ENCODE assay signal across 34 cellular contexts in genomic region chr4:84019626-84020025, GRCh38.
DNase-seq lines count a peak whose midpoint lies in the region; ATAC-seq, FAIRE-seq and TF ChIP-seq lines count a peak whose summit lies in the region.
"Had no signal": no experiment of that assay in that cellular context is flagged by ENCODE, and none has a peak within 500 bp of the region (broad histone marks: within the 10 kb centered on the region; RNA-seq: fewer than 3 reads in every experiment).

No MANE protein-coding gene starts in this region.

- H3K18ac ChIP-seq in IMR-90 (ENCODE audit: low read depth, low read length): no peak overlapping the region

- H3K36me3 Mint-ChIP-seq in endothelial cell (ENCODE audit: low read depth, unreplicated experiment): no peaks in the 10 kb centered on the region
- H3K36me3 Mint-ChIP-seq: CD14-positive monocyte; CD4-positive, alpha-beta memory T cell; CD4-positive, CD25-positive, alpha-beta regulatory T cell; CD8-positive, alpha-beta memory T cell; CD8-positive, alpha-beta T cell had no signal

- FAIRE-seq in HepG2 (lab: Jason Lieb, UNC) (no peak), A549 (lab: Jason Lieb, UNC) (no peak), K562 (lab: Jason Lieb, UNC) (no peak)
- FAIRE-seq: A204.1 had no signal

- H3K4me2 ChIP-seq in HepG2 (ENCODE audit: low read depth, low read length) (no peak overlapping the region), A549 (no peak overlapping the region), IMR-90 (ENCODE audit: low read depth, low read length) (no peak overlapping the region), K562 (ENCODE audit: insufficient read depth, low read length) (no peak overlapping the region)
- H3K4me2 ChIP-seq: BLaER1; BLaER1 treated with 17β-estradiol and CSF1 and Interleukin-3, amounts not matched to agents 10 nM and 100 nM had no signal

- POLR2A ChIA-PET in HepG2 (lab: Yijun Ruan, JAX) (no interaction called here), A549 (lab: Yijun Ruan, JAX) (no interaction called here), IMR-90 (lab: Charles Lee; ENCODE audit: unreplicated experiment) (interaction anchor here (0.7 kb wide), 1 partner anchor 21 kb away, joined by 4 read pairs; no protein-coding TSS in a partner anchor), K562 (lab: Yijun Ruan, JAX) (no interaction called here)

- no peak for DNase-seq in HepG2 (ENCODE audit: low spot score)
- no peak for DNase-seq in right lobe of liver
- no peak for DNase-seq in A549 (ENCODE audit: low read depth in 1 of 2, low spot score in 1 of 2)
- DNase-seq in IMR-90: no peak
- DNase-seq in K562 (ENCODE audit: extremely low read depth in 1 of 4, low spot score in 3 of 4): no peak
- DNase-seq in kidney glomerular epithelial cell (lab: John Stamatoyannopoulos, UW): no peak
- DNase-seq in endothelial cell (ENCODE audit: low spot score): no peak
- DNase-seq: 8988T; ACHN; AML-193; BE2C; C1 segment of cervical spinal cord; Caco-2; Calu3; CD4-positive, alpha-beta memory T cell; CD4-positive, alpha-beta T cell; CD4-positive, CD25-positive, alpha-beta regulatory T cell; CD8-positive, alpha-beta memory T cell; CD8-positive, alpha-beta T cell; COR-L47; DMS 273 treated with DMSO at 0.1 percent for 48 hours; DMS153; DMS79; DMS79 treated with DMSO at 0.1 percent for 48 hours; DND-41; EL had no signal

- no peak overlapping the region for H4K5ac ChIP-seq in IMR-90 (ENCODE audit: low read depth, low read length)

- no peak overlapping the region for H2AFZ ChIP-seq in HepG2 (ENCODE audit: low read length)
- no peak overlapping the region for H2AFZ ChIP-seq in IMR-90 (replicated peaks; ENCODE audit: low read length, poor library complexity)
- no peak overlapping the region for H2AFZ ChIP-seq in K562 (ENCODE audit: low read depth, low read length)

- no peaks in the 10 kb centered on the region for H3K27me3 Mint-ChIP-seq in endothelial cell (ENCODE audit: unreplicated experiment)
- H3K27me3 Mint-ChIP-seq: B cell; CD4-positive, alpha-beta memory T cell; CD4-positive, alpha-beta T cell; CD4-positive, CD25-positive, alpha-beta regulatory T cell; CD8-positive, alpha-beta memory T cell had no signal

- H4K20me1 ChIP-seq in HepG2 (ENCODE audit: insufficient read depth, low read length) (no peaks in the 10 kb centered on the region), IMR-90 (ENCODE audit: insufficient read depth, low read length) (no peaks in the 10 kb centered on the region), K562 (replicated peaks; ENCODE audit: control insufficient read depth, insufficient read depth, low read length) (no peaks in the 10 kb centered on the region)
- H4K20me1 ChIP-seq: BLaER1; BLaER1 treated with 17β-estradiol and CSF1 and Interleukin-3, amounts not matched to agents 10 nM and 100 nM had no signal

- H3K56ac ChIP-seq in IMR-90 (ENCODE audit: extremely low read depth, insufficient read depth, low read length): no peak overlapping the region

- CTCF ChIA-PET in HepG2 (lab: Yijun Ruan, JAX; ENCODE audit: low intra/inter-chr PET ratio, low total read pairs): no interaction called here
- CTCF ChIA-PET in A549 (lab: Yijun Ruan, JAX): no interaction called here
- CTCF ChIA-PET in IMR-90 (lab: Yijun Ruan, JAX): interaction anchor here (0.5 to 1.1 kb wide), 3 partner anchors 19 to 510 kb away, joined by 3 to 4 read pairs (median 3); no protein-coding TSS in a partner anchor
- CTCF ChIA-PET in K562 (lab: Yijun Ruan, JAX; ENCODE audit: low intra/inter-chr PET ratio): no interaction called here

- H2BK15ac ChIP-seq in IMR-90 (ENCODE audit: low read depth, low read length): no peak overlapping the region

- H2AK5ac ChIP-seq in IMR-90 (ENCODE audit: low read depth, low read length): no peak overlapping the region

- ATAC-seq in HepG2: no peak
- ATAC-seq in right lobe of liver: no peak
- ATAC-seq in A549: no peak
- ATAC-seq in IMR-90 (ENCODE audit: low read depth): no peak
- ATAC-seq in K562: no peak
- ATAC-seq in HG03139 (IDR thresholded peaks at IDR 0.05; ENCODE audit: unreplicated experiment): no peak
- ATAC-seq: CD8-positive, alpha-beta T cell had no signal

- H3K79me2 ChIP-seq in HepG2 (ENCODE audit: insufficient read depth, low read length): no peaks in the 10 kb centered on the region
- H3K79me2 ChIP-seq in K562 (ENCODE audit: control insufficient read depth, insufficient read depth, low read length): no peaks in the 10 kb centered on the region

- no peak overlapping the region for H3K4ac ChIP-seq in IMR-90 (ENCODE audit: low read depth, low read length)

- H3K9me3 ChIP-seq in HepG2 (ENCODE audit: low read length) (no peaks in the 10 kb centered on the region), right lobe of liver (no peaks in the 10 kb centered on the region), A549 (no peaks in the 10 kb centered on the region), IMR-90 (ENCODE audit: control insufficient read depth, insufficient read depth, low read length) (no peaks in the 10 kb centered on the region), K562 (replicated peaks; ENCODE audit: control insufficient read depth, insufficient read depth, low read depth, low read length) (no peaks in the 10 kb centered on the region)
- H3K9me3 ChIP-seq: BE2C; BLaER1; BLaER1 treated with 17β-estradiol and CSF1 and Interleukin-3, amounts not matched to agents 10 nM and 100 nM; Caco-2 had no signal

- intact Hi-C loops in HepG2 (cut with micrococcal nuclease; ENCODE audit: unreplicated experiment): no loop called here
- intact Hi-C loops in right lobe of liver (cut with DNase I): no loop called here
- intact Hi-C loops in IMR-90 (cut with micrococcal nuclease): no loop called here
- intact Hi-C loops in K562 (cut with micrococcal nuclease): no loop called here

- BruUV-seq in HepG2 (replicated peaks; lab: Mats Ljungman, UMichigan): no TSS peak
- no TSS peak for BruUV-seq in IMR-90 (replicated peaks; lab: Mats Ljungman, UMichigan)
- BruUV-seq in K562 (replicated peaks; lab: Mats Ljungman, UMichigan): no TSS peak

- H3K9me1 ChIP-seq in IMR-90 (ENCODE audit: insufficient read depth, low read length): no peaks in the 10 kb centered on the region
- H3K9me1 ChIP-seq in K562 (ENCODE audit: control insufficient read depth, insufficient read depth, low read length): no peaks in the 10 kb centered on the region

- no peaks in the 10 kb centered on the region for H3K79me1 ChIP-seq in IMR-90 (ENCODE audit: low read depth in 1 of 2, low read length in 2 of 2)

- H3K27ac ChIP-seq in HepG2 (ENCODE audit: extremely low read length, insufficient read depth, low read length) (no peak overlapping the region), right lobe of liver (no peak overlapping the region), A549 (no peak overlapping the region), IMR-90 (ENCODE audit: insufficient read depth, low read length) (no peak overlapping the region), K562 (ENCODE audit: extremely low read depth, low read depth, low read length) (no peak overlapping the region)
- H3K27ac ChIP-seq: 22Rv1; BLaER1; BLaER1 treated with 17β-estradiol and CSF1 and Interleukin-3, amounts not matched to agents 10 nM and 100 nM; C4-2B had no signal

- no peak overlapping the region for H3K23ac ChIP-seq in IMR-90 (ENCODE audit: low read depth, low read length)

- H4K8ac ChIP-seq in IMR-90 (ENCODE audit: low read depth in 2 of 2, low read length in 2 of 2): no peak overlapping the region

- TF ChIP-seq CTCF in HepG2 (CRISPR knock-in tag; IDR thresholded peaks at IDR 0.05) (no peak), right lobe of liver (IDR thresholded peaks at IDR 0.05) (no peak), A549 (IDR thresholded peaks at IDR 0.05) (no peak), IMR-90 (conservative IDR thresholded peaks at IDR 0.05; ENCODE audit: low read depth, low read length) (no peak), K562 (IDR thresholded peaks at IDR 0.05 in 2 of 3, conservative IDR thresholded peaks at IDR 0.05 in 1 of 3; ENCODE audit: insufficient read depth in 2 of 3, low read depth in 1 of 3, low read length in 3 of 3) (no peak), endothelial cell (IDR thresholded peaks at IDR 0.05; ENCODE audit: unreplicated experiment) (no peak)

- no peaks in the 10 kb centered on the region for H3K9me3 Mint-ChIP-seq in endothelial cell (ENCODE audit: unreplicated experiment)
- H3K9me3 Mint-ChIP-seq: CD4-positive, alpha-beta T cell; CD8-positive, alpha-beta T cell had no signal

- no peak overlapping the region for H3K27ac Mint-ChIP-seq in endothelial cell (ENCODE audit: unreplicated experiment)
- H3K27ac Mint-ChIP-seq: B cell; CD14-positive monocyte; CD4-positive, alpha-beta memory T cell; CD4-positive, alpha-beta T cell; CD4-positive, CD25-positive, alpha-beta regulatory T cell; CD8-positive, alpha-beta memory T cell; CD8-positive, alpha-beta T cell had no signal

- H2BK120ac ChIP-seq in IMR-90 (ENCODE audit: low read depth, low read length): no peak overlapping the region

- no peak for TF ChIP-seq POLR2A in HepG2 (IDR thresholded peaks at IDR 0.05; ENCODE audit: insufficient read depth in 1 of 2, low read depth in 2 of 2, low read length in 2 of 2)
- TF ChIP-seq POLR2A in right lobe of liver (IDR thresholded peaks at IDR 0.05): no peak
- TF ChIP-seq POLR2A in A549 (IDR thresholded peaks at IDR 0.05; ENCODE audit: low read length): no peak
- TF ChIP-seq POLR2A in IMR-90 (IDR thresholded peaks at IDR 0.05; ENCODE audit: low read depth, low read length): no peak
- TF ChIP-seq POLR2A in K562 (conservative IDR thresholded peaks at IDR 0.05): no peak

- no peak overlapping the region for H2BK20ac ChIP-seq in IMR-90 (ENCODE audit: low read depth, low read length)

- in situ Hi-C loops in HepG2 (cut with HindIII; ENCODE audit: extremely low pct_ligation_motif_present, low pct_unique_long_range_greater_than_20kb): no loop called here
- in situ Hi-C loops in IMR-90 (cut with MboI; ENCODE audit: low sequenced_read_pairs): no loop called here
- in situ Hi-C loops in K562 (cut with MboI): no loop called here

- H2AK9ac ChIP-seq in IMR-90 (replicated peaks; ENCODE audit: low read depth, low read length, poor library complexity): no peak overlapping the region

- TF ChIP-seq EP300 in HepG2 (IDR thresholded peaks at IDR 0.05; ENCODE audit: low read depth in 2 of 2, low read length in 2 of 2): no peak
- no peak for TF ChIP-seq EP300 in HepG2 (CRISPR knock-in tag; IDR thresholded peaks at IDR 0.05; ENCODE audit: borderline replicate concordance)
- TF ChIP-seq EP300 in A549 (IDR thresholded peaks at IDR 0.05): no peak
- TF ChIP-seq EP300 in K562 (IDR thresholded peaks at IDR 0.05; ENCODE audit: low read length): no peak

- H4K91ac ChIP-seq in IMR-90 (ENCODE audit: insufficient read depth, low read depth, low read length): no peak overlapping the region

- TF ChIP-seq RAD21 in HepG2 (CRISPR knock-in tag; IDR thresholded peaks at IDR 0.05) (no peak), A549 (conservative IDR thresholded peaks at IDR 0.05 in 1 of 2, IDR thresholded peaks at IDR 0.05 in 1 of 2) (no peak), IMR-90 (IDR thresholded peaks at IDR 0.05; ENCODE audit: low read length) (no peak), K562 (CRISPR knock-in tag; conservative IDR thresholded peaks at IDR 0.05 in 1 of 2, IDR thresholded peaks at IDR 0.05 in 1 of 2) (no peak)

- no peak overlapping the region for H3K14ac ChIP-seq in IMR-90 (replicated peaks; ENCODE audit: low read depth, low read length)

- no peaks in the 10 kb centered on the region for H3K4me1 Mint-ChIP-seq in endothelial cell (ENCODE audit: unreplicated experiment)
- H3K4me1 Mint-ChIP-seq: B cell; CD14-positive monocyte; CD4-positive, alpha-beta memory T cell; CD4-positive, CD25-positive, alpha-beta regulatory T cell; CD8-positive, alpha-beta memory T cell had no signal

- H3K4me3 Mint-ChIP-seq in endothelial cell (ENCODE audit: unreplicated experiment): no peak overlapping the region
- H3K4me3 Mint-ChIP-seq: B cell; CD14-positive monocyte; CD4-positive, alpha-beta memory T cell; CD4-positive, alpha-beta T cell; CD4-positive, CD25-positive, alpha-beta regulatory T cell; CD8-positive, alpha-beta memory T cell; CD8-positive, alpha-beta T cell had no signal

- dilution Hi-C loops in IMR-90 (cut with HindIII; ENCODE audit: low sequenced_read_pairs, unreplicated experiment): no loop called here

- no peak overlapping the region for H2BK5ac ChIP-seq in IMR-90 (ENCODE audit: low read depth, low read length, poor library complexity, severe bottlenecking)

- H3K36me3 ChIP-seq in HepG2 (replicated peaks in 1 of 2; ENCODE audit: control insufficient read depth in 1 of 2, insufficient read depth in 2 of 2, low read length in 2 of 2): no peaks in the 10 kb centered on the region
- H3K36me3 ChIP-seq in right lobe of liver: no peaks in the 10 kb centered on the region
- no peaks in the 10 kb centered on the region for H3K36me3 ChIP-seq in IMR-90 (ENCODE audit: control insufficient read depth, insufficient read depth, low read length)
- H3K36me3 ChIP-seq in K562 (ENCODE audit: control insufficient read depth, insufficient read depth, low read length): no peaks in the 10 kb centered on the region
- H3K36me3 ChIP-seq: BE2C; BLaER1; BLaER1 treated with 17β-estradiol and CSF1 and Interleukin-3, amounts not matched to agents 10 nM and 100 nM had no signal

- H3K4me3 ChIP-seq in HepG2 (replicated peaks in 1 of 3; ENCODE audit: insufficient read depth in 1 of 3, low read depth in 2 of 3, low read length in 3 of 3) (no peak overlapping the region), right lobe of liver (no peak overlapping the region), A549 (no peak overlapping the region), IMR-90 (ENCODE audit: insufficient read depth, low read depth, low read length) (no peak overlapping the region), K562 (no peak overlapping the region)
- H3K4me3 ChIP-seq: BLaER1; BLaER1 treated with 17β-estradiol and CSF1 and Interleukin-3, amounts not matched to agents 10 nM and 100 nM had no signal

- H3K27me3 ChIP-seq in HepG2 (ENCODE audit: control insufficient read depth in 1 of 2, insufficient read depth in 2 of 2, low read length in 2 of 2) (no peaks in the 10 kb centered on the region), right lobe of liver (no peaks in the 10 kb centered on the region), IMR-90 (ENCODE audit: control insufficient read depth, insufficient read depth, low read length) (no peaks in the 10 kb centered on the region), K562 (ENCODE audit: control insufficient read depth in 2 of 2, insufficient read depth in 2 of 2, low read length in 2 of 2) (no peaks in the 10 kb centered on the region)
- H3K27me3 ChIP-seq: BE2C; BLaER1; BLaER1 treated with 17β-estradiol and CSF1 and Interleukin-3, amounts not matched to agents 10 nM and 100 nM had no signal

- H3K4me1 ChIP-seq in HepG2 (ENCODE audit: insufficient read depth, low read length): no peaks in the 10 kb centered on the region
- H3K4me1 ChIP-seq in right lobe of liver: no peaks in the 10 kb centered on the region
- H3K4me1 ChIP-seq in A549: no peaks in the 10 kb centered on the region
- H3K4me1 ChIP-seq in IMR-90 (ENCODE audit: control insufficient read depth, insufficient read depth, low read length): no peaks in the 10 kb centered on the region
- no peaks in the 10 kb centered on the region for H3K4me1 ChIP-seq in K562 (replicated peaks in 1 of 2; ENCODE audit: control insufficient read depth in 2 of 2, insufficient read depth in 2 of 2, low read length in 2 of 2)
- H3K4me1 ChIP-seq: BE2C; BLaER1; BLaER1 treated with 17β-estradiol and CSF1 and Interleukin-3, amounts not matched to agents 10 nM and 100 nM; Caco-2 had no signal

- H3K9ac ChIP-seq in HepG2 (ENCODE audit: insufficient read depth, low read depth, low read length) (no peak overlapping the region), IMR-90 (ENCODE audit: low read depth, low read length) (no peak overlapping the region), K562 (ENCODE audit: insufficient read depth in 1 of 2, low read depth in 2 of 2, low read length in 2 of 2) (no peak overlapping the region)
- H3K9ac ChIP-seq: BLaER1; BLaER1 treated with 17β-estradiol and CSF1 and Interleukin-3, amounts not matched to agents 10 nM and 100 nM had no signal

- WGBS in HepG2 (ENCODE audit: low lambda C conversion rate): 0% methylated on average over 2 of the region's 2 CpGs
- 40% methylated on average over 2 of the region's 2 CpGs for WGBS in right lobe of liver (ENCODE audit: insufficient coverage, low coverage, low lambda C conversion rate, missing lambda C conversion rate)
- WGBS in A549 (ENCODE audit: missing lambda C conversion rate): 35% methylated on average over 2 of the region's 2 CpGs
- WGBS in IMR-90 (ENCODE audit: extremely low coverage in 2 of 2, insufficient read length in 1 of 2), 2 experiments: no CpG with 5 or more reads among the region's 2 CpGs
- 3% methylated on average over 2 of the region's 2 CpGs for WGBS in K562 (ENCODE audit: insufficient coverage, low coverage, missing lambda C conversion rate)

Comparison
In these comparisons a context has a peak if more than half of its experiments do, and no peak if none do; other contexts are left out.
1. Of the 241 proteins assayed by ChIP-seq in both HepG2 and K562: peak only in HepG2: none; only in K562: MAFG; in both: MAFF and MAFK; in neither: 238.